ENCODE assay signal across 13 cellular contexts in the genomic region with DNA sequence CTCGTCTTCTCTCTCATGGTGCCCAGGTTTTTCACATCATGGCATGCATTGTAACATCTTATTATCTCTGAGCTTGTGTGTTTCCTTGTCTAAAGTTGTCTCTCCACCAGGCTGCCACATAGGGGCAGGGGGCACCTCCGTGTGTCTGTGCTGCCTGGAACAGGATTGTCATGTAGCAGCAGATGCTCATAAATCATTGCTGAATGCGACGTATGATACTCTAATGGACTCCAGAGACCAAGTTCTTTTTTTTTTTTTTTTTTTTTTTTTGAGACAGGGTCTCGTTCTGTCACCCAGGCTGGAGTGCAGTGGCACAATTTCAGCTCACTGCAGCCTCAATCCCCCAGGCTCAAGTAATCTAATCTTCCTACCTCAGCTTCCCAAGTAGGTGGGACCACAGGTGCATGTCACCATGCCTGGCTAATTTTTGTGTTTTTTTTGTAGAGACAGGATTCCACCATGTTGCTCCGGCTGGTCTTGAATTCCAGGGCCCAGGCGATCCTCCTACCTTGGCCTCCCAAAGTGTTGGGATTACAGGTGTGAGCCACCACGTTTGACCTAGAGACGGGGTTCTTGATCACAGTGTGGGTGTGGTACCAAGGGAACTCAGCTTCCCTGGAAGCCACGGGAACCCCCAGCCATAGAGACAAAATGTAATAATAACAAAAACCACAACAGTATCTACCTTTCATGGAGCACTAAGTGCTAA. TPM values are rescaled to one million over a fixed set of nuclear protein-coding genes. Genes with fewer than 3 reads are reported as not detected.
DNase-seq lines count a peak whose midpoint lies in the region; ATAC-seq, FAIRE-seq and TF ChIP-seq lines count a peak whose summit lies in the region.
"Had no signal": no experiment of that assay in that cellular context is flagged by ENCODE, and none has a peak within 500 bp of the region (broad histone marks: within the 10 kb centered on the region; RNA-seq: fewer than 3 reads in every experiment).

No MANE protein-coding gene starts in this region.

- no peaks in the 10 kb centered on the region; a peak in 1 of 5 replicates for H3K4me1 ChIP-seq in K562 (replicated peaks in 1 of 2; ENCODE audit: control insufficient read depth in 2 of 2, insufficient read depth in 2 of 2, low read length in 2 of 2)
- no peaks in the 10 kb centered on the region for H3K4me1 ChIP-seq in mucosa of descending colon (ENCODE audit: low read depth)

- POLR2A ChIA-PET in K562 (lab: Yijun Ruan, JAX) = no interaction called here

- H3K9me3 ChIP-seq in K562 (replicated peaks; ENCODE audit: control insufficient read depth, insufficient read depth, low read depth, low read length) (no peaks in the 10 kb centered on the region), mucosa of descending colon (no peaks in the 10 kb centered on the region)
- H3K9me3 ChIP-seq: sigmoid colon had no signal

- TF ChIP-seq EP300 in K562 (IDR thresholded peaks at IDR 0.05; ENCODE audit: low read length) = no peak

- intact Hi-C loops in K562 (cut with micrococcal nuclease) (no loop called here), mucosa of descending colon (cut with DNase I, micrococcal nuclease) (no loop called here)

- CTCF ChIA-PET in K562 (lab: Yijun Ruan, JAX; ENCODE audit: low intra/inter-chr PET ratio) = no interaction called here

- no peaks in the 10 kb centered on the region for H3K79me2 ChIP-seq in K562 (ENCODE audit: control insufficient read depth, insufficient read depth, low read length)

- H3K4me2 ChIP-seq in K562 (ENCODE audit: insufficient read depth, low read length) = no peak overlapping the region

- H3K27me3 ChIP-seq in K562 (ENCODE audit: control insufficient read depth in 2 of 2, insufficient read depth in 2 of 2, low read length in 2 of 2) = peaks cover 2 to 18% of the 10 kb centered on the region in 2 experiments; a peak in 3 of 5 replicates
- H3K27me3 ChIP-seq: sigmoid colon had no signal

- ATAC-seq in HG03135 (IDR thresholded peaks at IDR 0.05; ENCODE audit: unreplicated experiment) (peak; percentile 6), K562 (no peak), mucosa of descending colon (no peak)
- ATAC-seq in stimulated activated naive CD8-positive, alpha-beta T cell treated with anti-CD3 and anti-CD28 coated beads, Interleukin-15, amount 100 ng/mL, for 72 hours = peak; percentile 4

- peaks cover 42% of the 10 kb centered on the region for H3K4me1 Mint-ChIP-seq in activated T-cell treated with anti-CD3 and anti-CD28 coated beads, Interleukin-2, amount 50 U/mL, for 24 hours (ENCODE audit: low read depth)
- H3K4me1 Mint-ChIP-seq in stimulated activated naive CD8-positive, alpha-beta T cell treated with anti-CD3 and anti-CD28 coated beads, Interleukin-15, amount 100 ng/mL, for 72 hours = peaks cover 47% of the 10 kb centered on the region
- H3K4me1 Mint-ChIP-seq in mesothelial cell of epicardium = peaks cover 6% of the 10 kb centered on the region

- no peak for FAIRE-seq in K562 (lab: Jason Lieb, UNC)

- no peak for DNase-seq in activated T-cell treated with anti-CD3 and anti-CD28 coated beads, Interleukin-2, amount 50 U/mL, for 24 hours
- no peak for DNase-seq in activated T-cell treated with anti-CD3 and anti-CD28 coated beads for 4 hours
- no peak for DNase-seq in K562 (ENCODE audit: extremely low read depth in 1 of 4, low spot score in 3 of 4)
- DNase-seq in stimulated activated naive CD8-positive, alpha-beta T cell treated with anti-CD3 and anti-CD28 coated beads, Interleukin-15, amount 100 ng/mL, for 72 hours = no peak
- no peak for DNase-seq in GOT3 (lab: John Stamatoyannopoulos, UW)
- no peak for DNase-seq in mesothelial cell of epicardium (ENCODE audit: low spot score in 2 of 2, unreplicated experiment in 2 of 2)
- DNase-seq in mucosa of descending colon = no peak
- DNase-seq: activated CD4-positive, CD25-positive, alpha-beta regulatory T cell; activated naive CD4-positive, alpha-beta T cell treated with anti-CD3 and anti-CD28 coated beads, Interleukin-2, amount 10 ng/mL, durations not matched to agents 7 days and 5 days; mesenchymal stem cell; NCI-H2029; sigmoid colon had no signal

- H3K27me3 Mint-ChIP-seq in activated T-cell treated with anti-CD3 and anti-CD28 coated beads, Interleukin-2, amount 50 U/mL, for 24 hours = peaks cover 12% of the 10 kb centered on the region
- peaks cover 30% of the 10 kb centered on the region for H3K27me3 Mint-ChIP-seq in stimulated activated naive CD8-positive, alpha-beta T cell treated with anti-CD3 and anti-CD28 coated beads, Interleukin-15, amount 100 ng/mL, for 72 hours
- peaks cover 27% of the 10 kb centered on the region for H3K27me3 Mint-ChIP-seq in mesothelial cell of epicardium (ENCODE audit: low read depth)

- 3% methylated on average over 8 of the region's 10 CpGs for WGBS in K562 (ENCODE audit: insufficient coverage, low coverage, missing lambda C conversion rate)

- no peaks in the 10 kb centered on the region for H3K36me3 Mint-ChIP-seq in activated T-cell treated with anti-CD3 and anti-CD28 coated beads, Interleukin-2, amount 50 U/mL, for 24 hours (ENCODE audit: low read depth)
- no peaks in the 10 kb centered on the region for H3K36me3 Mint-ChIP-seq in mesothelial cell of epicardium
- H3K36me3 Mint-ChIP-seq: activated naive CD4-positive, alpha-beta T cell treated with anti-CD3 and anti-CD28 coated beads, Interleukin-2, amount 10 ng/mL, durations not matched to agents 7 days and 5 days had no signal

- in situ Hi-C loops in K562 (cut with MboI) = no loop called here

- H2AFZ ChIP-seq in K562 (ENCODE audit: low read depth, low read length) = no peak overlapping the region

- H3K36me3 ChIP-seq in K562 (ENCODE audit: control insufficient read depth, insufficient read depth, low read length) = no peaks in the 10 kb centered on the region
- no peaks in the 10 kb centered on the region for H3K36me3 ChIP-seq in mucosa of descending colon (ENCODE audit: low read depth)
- H3K36me3 ChIP-seq: sigmoid colon had no signal

- no TSS peak for BruUV-seq in K562 (replicated peaks; lab: Mats Ljungman, UMichigan)

- H3K27ac ChIP-seq in K562 (ENCODE audit: extremely low read depth, low read depth, low read length) = no peak overlapping the region
- H3K27ac ChIP-seq: sigmoid colon had no signal

- H3K4me3 ChIP-seq in K562 (no peak overlapping the region), mucosa of descending colon (no peak overlapping the region)
- H3K4me3 ChIP-seq: sigmoid colon had no signal

- H3K9me1 ChIP-seq in K562 (ENCODE audit: control insufficient read depth, insufficient read depth, low read length) = no peaks in the 10 kb centered on the region

- TF ChIP-seq POLR2A in K562 (conservative IDR thresholded peaks at IDR 0.05) = no peak

- TF ChIP-seq RAD21 in K562 (CRISPR knock-in tag; conservative IDR thresholded peaks at IDR 0.05 in 1 of 2, IDR thresholded peaks at IDR 0.05 in 1 of 2) = no peak

- H3K9me3 Mint-ChIP-seq in activated T-cell treated with anti-CD3 and anti-CD28 coated beads, Interleukin-2, amount 50 U/mL, for 24 hours = no peaks in the 10 kb centered on the region
- no peaks in the 10 kb centered on the region for H3K9me3 Mint-ChIP-seq in stimulated activated naive CD8-positive, alpha-beta T cell treated with anti-CD3 and anti-CD28 coated beads, Interleukin-15, amount 100 ng/mL, for 72 hours
- H3K9me3 Mint-ChIP-seq in mesothelial cell of epicardium = peaks cover 6% of the 10 kb centered on the region
- H3K9me3 Mint-ChIP-seq: activated naive CD4-positive, alpha-beta T cell treated with anti-CD3 and anti-CD28 coated beads, Interleukin-2, amount 10 ng/mL, durations not matched to agents 7 days and 5 days had no signal

- H3K27ac Mint-ChIP-seq in activated T-cell treated with anti-CD3 and anti-CD28 coated beads, Interleukin-2, amount 50 U/mL, for 24 hours = peak overlapping the region; percentile 82
- H3K27ac Mint-ChIP-seq in stimulated activated naive CD8-positive, alpha-beta T cell treated with anti-CD3 and anti-CD28 coated beads, Interleukin-15, amount 100 ng/mL, for 72 hours = peak overlapping the region in 1 of 2 donors; percentile 92
- no peak overlapping the region for H3K27ac Mint-ChIP-seq in mesothelial cell of epicardium
- H3K27ac Mint-ChIP-seq: activated naive CD4-positive, alpha-beta T cell treated with anti-CD3 and anti-CD28 coated beads, Interleukin-2, amount 10 ng/mL, durations not matched to agents 7 days and 5 days had no signal

- no peak overlapping the region for H3K9ac ChIP-seq in K562 (ENCODE audit: insufficient read depth in 1 of 2, low read depth in 2 of 2, low read length in 2 of 2)

- TF ChIP-seq CTCF in K562 (IDR thresholded peaks at IDR 0.05 in 2 of 3, conservative IDR thresholded peaks at IDR 0.05 in 1 of 3; ENCODE audit: insufficient read depth in 2 of 3, low read depth in 1 of 3, low read length in 3 of 3) (no peak), mesothelial cell of epicardium (IDR thresholded peaks at IDR 0.05; ENCODE audit: unreplicated experiment) (no peak), mucosa of descending colon (IDR thresholded peaks at IDR 0.05) (no peak)

- H3K4me3 Mint-ChIP-seq in activated T-cell treated with anti-CD3 and anti-CD28 coated beads, Interleukin-2, amount 50 U/mL, for 24 hours = peak overlapping the region; percentile 19
- peak overlapping the region; percentile 49 to 63 for H3K4me3 Mint-ChIP-seq in stimulated activated naive CD8-positive, alpha-beta T cell treated with anti-CD3 and anti-CD28 coated beads, Interleukin-15, amount 100 ng/mL, for 72 hours
- H3K4me3 Mint-ChIP-seq in mesothelial cell of epicardium = no peak overlapping the region
- H3K4me3 Mint-ChIP-seq: activated naive CD4-positive, alpha-beta T cell treated with anti-CD3 and anti-CD28 coated beads, Interleukin-2, amount 10 ng/mL, durations not matched to agents 7 days and 5 days had no signal

- H4K20me1 ChIP-seq in K562 (replicated peaks; ENCODE audit: control insufficient read depth, insufficient read depth, low read length) = no peaks in the 10 kb centered on the region

RNA-seq across cellular contexts. Expression of a gene that starts 4.7 kb away (rescaled TPM):
- not detected in 2 replicates for total RNA-seq in K562 (2011; cell fraction: chromatin; rRNA removed; ENCODE audit: low replicate concordance)
- total RNA-seq in K562 (2011; cell fraction: nucleolus; rRNA removed) = not detected in 2 replicates
- not detected in 2 replicates for total RNA-seq in K562 (2011; cell fraction: nucleoplasm; rRNA removed)
- total RNA-seq in K562 (2014; rRNA removed) (not detected in 2 replicates), K562 (2014; rRNA removed; fragmentation: Illumina TruSeq; extraction: Trizol) (not detected in 2 replicates), K562 (2015; rRNA removed; fragmentation: Illumina TruSeq; extraction: Trizol) (not detected in 2 replicates), K562 (2021) (not detected in 2 replicates), mesothelial cell of epicardium (0.22 to 0.72 TPM (median 0.53 TPM) in 3 replicates), mucosa of descending colon (1 to 10 TPM; 3.3 to 9.6 (median 9.0) TPM)
- polyA plus RNA-seq in K562 (2011; rRNA removed) (0.06 TPM in 1 of 2 replicates, not detected in the other), K562 (2014; fragmentation: Illumina TruSeq; extraction: Trizol) (not detected in 2 replicates), K562 (2014; fragmentation: Nextera tagmentation; extraction: Ambion mirVana) (not detected), K562 (2014; rRNA removed) (not detected in 2 replicates)
- not detected in 2 replicates for polyA plus RNA-seq in K562 (2011; cell fraction: cytosol; rRNA removed)
- not detected in 2 replicates for polyA plus RNA-seq in K562 (2011; cell fraction: nucleus; rRNA removed)
- not detected in 2 replicates for polyA plus RNA-seq in K562 (2012)
- not detected in 2 replicates for polyA minus RNA-seq in K562 (2011; rRNA and poly(A)+ RNA removed)
- not detected in 2 replicates for polyA minus RNA-seq in K562 (2011; cell fraction: cytosol; rRNA and poly(A)+ RNA removed)
- not detected in 2 replicates for polyA minus RNA-seq in K562 (2011; cell fraction: nucleus; rRNA and poly(A)+ RNA removed)

RNA-seq across cellular contexts. Expression of a gene that starts 22.1 kb away (rescaled TPM):
- total RNA-seq in K562 (2011; cell fraction: chromatin; rRNA removed; ENCODE audit: low replicate concordance) = 6.4 and 12.8 TPM in 2 replicates
- total RNA-seq in K562 (2011; cell fraction: nucleolus; rRNA removed) = 9.8 and 11.6 TPM in 2 replicates
- total RNA-seq in K562 (2011; cell fraction: nucleoplasm; rRNA removed) = 5.2 and 11.6 TPM in 2 replicates
- total RNA-seq in K562 (2014; rRNA removed) (2.1 and 3.7 TPM in 2 replicates), K562 (2014; rRNA removed; fragmentation: Illumina TruSeq; extraction: Trizol) (2.4 and 2.5 TPM in 2 replicates), K562 (2015; rRNA removed; fragmentation: Illumina TruSeq; extraction: Trizol) (3.6 and 4.1 TPM in 2 replicates), K562 (2021) (2.9 and 3.2 TPM in 2 replicates), mesothelial cell of epicardium (3.3 to 4.9 TPM (median 4.2 TPM) in 3 replicates), mucosa of descending colon (10 to 100 TPM; 25.7 to 38.4 (median 26.7) TPM)
- polyA plus RNA-seq in K562 (2011; rRNA removed) (3.6 and 4.1 TPM in 2 replicates), K562 (2014; fragmentation: Illumina TruSeq; extraction: Trizol) (2.3 and 2.9 TPM in 2 replicates), K562 (2014; fragmentation: Nextera tagmentation; extraction: Ambion mirVana) (under 1 TPM; 0.53 to 0.81 TPM), K562 (2014; rRNA removed) (2.3 and 3.4 TPM in 2 replicates)
- 4.7 and 4.9 TPM in 2 replicates for polyA plus RNA-seq in K562 (2011; cell fraction: cytosol; rRNA removed)
- polyA plus RNA-seq in K562 (2011; cell fraction: nucleus; rRNA removed) = 3.6 and 3.9 TPM in 2 replicates
- 3.2 and 5.2 TPM in 2 replicates for polyA plus RNA-seq in K562 (2012)
- polyA minus RNA-seq in K562 (2011; rRNA and poly(A)+ RNA removed) = 6.0 and 7.1 TPM in 2 replicates
- 2.5 and 3.4 TPM in 2 replicates for polyA minus RNA-seq in K562 (2011; cell fraction: cytosol; rRNA and poly(A)+ RNA removed)
- polyA minus RNA-seq in K562 (2011; cell fraction: nucleus; rRNA and poly(A)+ RNA removed) = 1.9 and 3.6 TPM in 2 replicates

Comparison
In these comparisons a context has a peak if more than half of its experiments do, and no peak if none do; other contexts are left out.
1. ATAC-seq: peak in HG03135 (single experiment) and stimulated activated naive CD8-positive, alpha-beta T cell treated with anti-CD3 and anti-CD28 coated beads, Interleukin-15, amount 100 ng/mL, for 72 hours (single experiment); none in K562 (single experiment) and mucosa of descending colon (single experiment).